25 cellular contexts compared by ENCODE assay signal in the genomic region with DNA sequence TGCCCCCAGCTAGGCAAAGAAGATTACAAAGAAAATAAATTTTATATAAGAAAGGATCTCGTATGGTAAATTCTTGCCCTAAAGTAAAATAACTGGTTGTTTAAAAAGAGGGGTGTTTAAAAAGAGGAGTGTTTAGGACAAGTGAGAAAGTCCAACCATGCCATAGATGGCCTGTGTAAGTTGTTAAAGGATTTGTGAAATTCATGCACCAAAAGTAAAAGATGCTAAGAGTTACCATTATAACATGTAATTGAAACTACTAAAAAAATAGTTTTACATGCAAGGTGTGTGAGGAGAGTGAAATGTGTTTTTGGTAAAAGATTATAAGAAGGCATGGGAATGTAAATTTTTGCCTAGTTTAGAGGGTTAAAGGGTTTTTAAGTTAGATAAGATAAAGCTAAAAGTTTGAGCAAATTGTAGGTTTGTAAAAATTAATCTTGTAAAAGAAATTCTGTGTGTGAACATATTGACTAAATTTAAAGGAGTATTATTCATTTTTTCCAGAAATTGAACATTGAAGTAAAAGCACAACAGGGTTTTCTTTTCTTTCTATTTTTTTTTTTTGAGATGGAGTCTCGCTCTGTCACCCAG. TPM values are rescaled to one million over a fixed set of nuclear protein-coding genes. Genes with fewer than 3 reads are reported as not detected.
DNase-seq lines count a peak whose midpoint lies in the region; ATAC-seq, FAIRE-seq and TF ChIP-seq lines count a peak whose summit lies in the region.
"Had no signal": no experiment of that assay in that cellular context is flagged by ENCODE, and none has a peak within 500 bp of the region (broad histone marks: within the 10 kb centered on the region; RNA-seq: fewer than 3 reads in every experiment).

No MANE protein-coding gene starts in this region.

- TF ChIP-seq EP300 in HepG2 (IDR thresholded peaks at IDR 0.05; ENCODE audit: low read depth in 2 of 2, low read length in 2 of 2), result no peak
- TF ChIP-seq EP300 in HepG2 (CRISPR knock-in tag; IDR thresholded peaks at IDR 0.05; ENCODE audit: borderline replicate concordance), result no peak
- TF ChIP-seq EP300 in K562 (IDR thresholded peaks at IDR 0.05; ENCODE audit: low read length), result no peak

- H3K79me2 ChIP-seq in HepG2 (ENCODE audit: insufficient read depth, low read length) (no peaks in the 10 kb centered on the region), K562 (ENCODE audit: control insufficient read depth, insufficient read depth, low read length) (no peaks in the 10 kb centered on the region)

- H4K20me1 ChIP-seq in HepG2 (ENCODE audit: insufficient read depth, low read length) (no peaks in the 10 kb centered on the region), K562 (replicated peaks; ENCODE audit: control insufficient read depth, insufficient read depth, low read length) (no peaks in the 10 kb centered on the region)

- DNase-seq in HepG2 (ENCODE audit: low spot score) (no peak), right lobe of liver (no peak), LHCN-M2 (ENCODE audit: low read depth) (peak; percentile 19), K562 (ENCODE audit: extremely low read depth in 1 of 4, low spot score in 3 of 4) (no peak), right atrium auricular region (ENCODE audit: low spot score) (no peak), NCI-H1105 (lab: John Stamatoyannopoulos, UW) (no peak)
- no peak for DNase-seq in stimulated activated naive CD8-positive, alpha-beta T cell treated with anti-CD3 and anti-CD28 coated beads, Interleukin-15, Interleukin-2, amounts not matched to agents 100 U/mL and 50 U/mL, for 24 hours
- DNase-seq: ACHN; BE2C; C1 segment of cervical spinal cord; CD4-positive, CD25-positive, alpha-beta regulatory T cell; CD8-positive, alpha-beta memory T cell; COR-L47; DMS153; DND-41; EL; GM23248; HFFc6 had no signal

- FAIRE-seq in HepG2 (lab: Jason Lieb, UNC) (no peak), K562 (lab: Jason Lieb, UNC) (no peak)
- FAIRE-seq: GM12891, GM18507 had no signal

- CTCF ChIA-PET in HepG2 (lab: Yijun Ruan, JAX; ENCODE audit: low intra/inter-chr PET ratio, low total read pairs), result no interaction called here
- CTCF ChIA-PET in K562 (lab: Yijun Ruan, JAX; ENCODE audit: low intra/inter-chr PET ratio), result no interaction called here

- H3K36me3 ChIP-seq in HepG2 (replicated peaks in 1 of 2; ENCODE audit: control insufficient read depth in 1 of 2, insufficient read depth in 2 of 2, low read length in 2 of 2) (no peaks in the 10 kb centered on the region), right lobe of liver (no peaks in the 10 kb centered on the region), K562 (ENCODE audit: control insufficient read depth, insufficient read depth, low read length) (no peaks in the 10 kb centered on the region), right atrium auricular region (no peaks in the 10 kb centered on the region)
- H3K36me3 ChIP-seq: BE2C, HAP-1 had no signal

- H3K4me2 ChIP-seq in HepG2 (ENCODE audit: low read depth, low read length) (no peak overlapping the region), K562 (ENCODE audit: insufficient read depth, low read length) (no peak overlapping the region)
- H3K4me2 ChIP-seq: KMS-11 had no signal

- 55% methylated on average over 2 of the region's 2 CpGs for WGBS in HepG2 (ENCODE audit: low lambda C conversion rate)
- WGBS in right lobe of liver (ENCODE audit: insufficient coverage, low coverage, low lambda C conversion rate, missing lambda C conversion rate), result 89% methylated on average over 2 of the region's 2 CpGs
- 0% methylated on average over 2 of the region's 2 CpGs for whole genome bisulfite sequencing in K562 (ENCODE audit: insufficient coverage, low coverage, missing lambda C conversion rate)

- H2AFZ ChIP-seq in HepG2 (ENCODE audit: low read length), result no peak overlapping the region
- H2AFZ ChIP-seq in K562 (ENCODE audit: low read depth, low read length), result no peak overlapping the region
- H2AFZ ChIP-seq: GM23248 had no signal

- H3K4me3 ChIP-seq in HepG2 (replicated peaks in 1 of 3; ENCODE audit: insufficient read depth in 1 of 3, low read depth in 2 of 3, low read length in 3 of 3), result no peak overlapping the region
- no peak overlapping the region for H3K4me3 ChIP-seq in right lobe of liver
- no peak overlapping the region for H3K4me3 ChIP-seq in K562
- H3K4me3 ChIP-seq in right atrium auricular region, result no peak overlapping the region
- H3K4me3 ChIP-seq: GM23248, HAP-1 had no signal

- in situ Hi-C loops in HepG2 (cut with HindIII; ENCODE audit: extremely low pct_ligation_motif_present, low pct_unique_long_range_greater_than_20kb) (no loop called here), K562 (cut with MboI) (no loop called here)

- H3K27me3 ChIP-seq in HepG2 (ENCODE audit: control insufficient read depth in 1 of 2, insufficient read depth in 2 of 2, low read length in 2 of 2), result no peaks in the 10 kb centered on the region
- no peaks in the 10 kb centered on the region for H3K27me3 ChIP-seq in right lobe of liver
- peaks cover 11 to 15% of the 10 kb centered on the region in 2 experiments; a peak in 4 of 5 replicates for H3K27me3 ChIP-seq in K562 (ENCODE audit: control insufficient read depth in 2 of 2, insufficient read depth in 2 of 2, low read length in 2 of 2)
- no peaks in the 10 kb centered on the region for H3K27me3 ChIP-seq in right atrium auricular region
- H3K27me3 ChIP-seq: BE2C had no signal

- H3K9me1 ChIP-seq in K562 (ENCODE audit: control insufficient read depth, insufficient read depth, low read length), result no peaks in the 10 kb centered on the region

- no peak overlapping the region for H3K9ac ChIP-seq in HepG2 (ENCODE audit: insufficient read depth, low read depth, low read length)
- H3K9ac ChIP-seq in K562 (ENCODE audit: insufficient read depth in 1 of 2, low read depth in 2 of 2, low read length in 2 of 2), result no peak overlapping the region
- H3K9ac ChIP-seq: GM23248, KMS-11 had no signal

- H3K9me3 ChIP-seq in HepG2 (ENCODE audit: low read length) (peaks cover 31% of the 10 kb centered on the region), right lobe of liver (no peaks in the 10 kb centered on the region), K562 (replicated peaks; ENCODE audit: control insufficient read depth, insufficient read depth, low read depth, low read length) (peaks cover 7% of the 10 kb centered on the region; the same call in 1 of the 2 replicates), right atrium auricular region (peaks cover 0 to 10% of the 10 kb centered on the region in 2 donors)
- H3K9me3 ChIP-seq: BE2C had no signal

- ATAC-seq in HepG2, result no peak
- no peak for ATAC-seq in right lobe of liver
- no peak for ATAC-seq in K562
- no peak for ATAC-seq in stimulated activated naive CD8-positive, alpha-beta T cell treated with anti-CD3 and anti-CD28 coated beads, Interleukin-15, Interleukin-2, amounts not matched to agents 100 U/mL and 50 U/mL, for 24 hours

- intact Hi-C loops in HepG2 (cut with micrococcal nuclease; ENCODE audit: unreplicated experiment), result no loop called here
- intact Hi-C loops in right lobe of liver (cut with DNase I), result no loop called here
- intact Hi-C loops in K562 (cut with micrococcal nuclease), result no loop called here

- no peak for TF ChIP-seq CTCF in HepG2 (CRISPR knock-in tag; IDR thresholded peaks at IDR 0.05)
- TF ChIP-seq CTCF in right lobe of liver (IDR thresholded peaks at IDR 0.05), result no peak
- TF ChIP-seq CTCF in K562 (IDR thresholded peaks at IDR 0.05 in 2 of 3, conservative IDR thresholded peaks at IDR 0.05 in 1 of 3; ENCODE audit: insufficient read depth in 2 of 3, low read depth in 1 of 3, low read length in 3 of 3), result no peak
- TF ChIP-seq CTCF in right atrium auricular region (IDR thresholded peaks at IDR 0.05), result no peak

- no peak for TF ChIP-seq RAD21 in HepG2 (CRISPR knock-in tag; IDR thresholded peaks at IDR 0.05)
- TF ChIP-seq RAD21 in K562 (CRISPR knock-in tag; conservative IDR thresholded peaks at IDR 0.05 in 1 of 2, IDR thresholded peaks at IDR 0.05 in 1 of 2), result no peak

- BruUV-seq in HepG2 (replicated peaks; lab: Mats Ljungman, UMichigan) (no TSS peak), K562 (replicated peaks; lab: Mats Ljungman, UMichigan) (no TSS peak)

- TF ChIP-seq POLR2A in HepG2 (IDR thresholded peaks at IDR 0.05; ENCODE audit: insufficient read depth in 1 of 2, low read depth in 2 of 2, low read length in 2 of 2), result no peak
- TF ChIP-seq POLR2A in right lobe of liver (IDR thresholded peaks at IDR 0.05), result no peak
- TF ChIP-seq POLR2A in K562 (conservative IDR thresholded peaks at IDR 0.05), result no peak

- H3K4me1 ChIP-seq in HepG2 (ENCODE audit: insufficient read depth, low read length), result no peaks in the 10 kb centered on the region
- H3K4me1 ChIP-seq in right lobe of liver, result no peaks in the 10 kb centered on the region
- no peaks in the 10 kb centered on the region for H3K4me1 ChIP-seq in K562 (replicated peaks in 1 of 2; ENCODE audit: control insufficient read depth in 2 of 2, insufficient read depth in 2 of 2, low read length in 2 of 2)
- H3K4me1 ChIP-seq in right atrium auricular region, result no peaks in the 10 kb centered on the region
- H3K4me1 ChIP-seq: BE2C, HAP-1 had no signal

- POLR2A ChIA-PET in HepG2 (lab: Yijun Ruan, JAX), result no interaction called here
- POLR2A ChIA-PET in K562 (lab: Yijun Ruan, JAX), result no interaction called here

- H3K27ac ChIP-seq in HepG2 (ENCODE audit: extremely low read length, insufficient read depth, low read length), result no peak overlapping the region
- no peak overlapping the region for H3K27ac ChIP-seq in right lobe of liver
- no peak overlapping the region for H3K27ac ChIP-seq in K562 (ENCODE audit: extremely low read depth, low read depth, low read length)
- H3K27ac ChIP-seq in right atrium auricular region, result no peak overlapping the region
- H3K27ac ChIP-seq: GM23248, KMS-11 had no signal

RNA-seq across cellular contexts. Expression of a gene that starts 20.1 kb away (rescaled TPM):
- total RNA-seq in HepG2 (2016; rRNA removed; fragmentation: Illumina TruSeq; extraction: Trizol) (not detected in 2 replicates), right lobe of liver (not detected), LHCN-M2 (2014; rRNA removed) (not detected in 2 replicates), K562 (2014; rRNA removed) (not detected in 2 replicates), K562 (2014; rRNA removed; fragmentation: Illumina TruSeq; extraction: Trizol) (not detected in 2 replicates), K562 (2015; rRNA removed; fragmentation: Illumina TruSeq; extraction: Trizol) (not detected in 2 replicates), K562 (2021) (not detected in 2 replicates), right atrium auricular region (not detected)
- total RNA-seq in HepG2 (2016; cell fraction: cytosol; rRNA removed; fragmentation: Illumina TruSeq; extraction: Trizol; ENCODE audit: low read depth), result not detected in 2 replicates
- not detected in 2 replicates for total RNA-seq in HepG2 (2016; cell fraction: insoluble cytoplasmic fraction; rRNA removed; fragmentation: Illumina TruSeq; extraction: Trizol)
- total RNA-seq in HepG2 (2016; cell fraction: membrane; rRNA removed; fragmentation: Illumina TruSeq; extraction: Trizol), result not detected in 2 replicates
- total RNA-seq in HepG2 (2016; cell fraction: nucleus; rRNA removed; fragmentation: Illumina TruSeq; extraction: Trizol), result not detected in 2 replicates
- polyA plus RNA-seq in HepG2 (2011; rRNA removed) (not detected in 2 replicates), K562 (2011; rRNA removed) (not detected in 2 replicates), K562 (2014; fragmentation: Illumina TruSeq; extraction: Trizol) (not detected in 2 replicates), K562 (2014; fragmentation: Nextera tagmentation; extraction: Ambion mirVana) (not detected), K562 (2014; rRNA removed) (not detected in 2 replicates)
- not detected in 2 replicates for polyA plus RNA-seq in HepG2 (2011; cell fraction: cytosol; rRNA removed)
- polyA plus RNA-seq in HepG2 (2011; cell fraction: nucleus; rRNA removed), result not detected in 2 replicates
- not detected in 2 replicates for polyA plus RNA-seq in HepG2 (2012)
- polyA plus RNA-seq in HepG2 (2016; cell fraction: cytosol; fragmentation: Illumina TruSeq; extraction: Trizol; ENCODE audit: low read depth), result not detected in 2 replicates
- not detected in 2 replicates for polyA plus RNA-seq in HepG2 (2016; cell fraction: insoluble cytoplasmic fraction; fragmentation: Illumina TruSeq; extraction: Trizol; ENCODE audit: low read depth)
- polyA plus RNA-seq in HepG2 (2016; cell fraction: membrane; fragmentation: Illumina TruSeq; extraction: Trizol; ENCODE audit: low read depth), result not detected in 2 replicates
- not detected in 2 replicates for polyA plus RNA-seq in HepG2 (2016; cell fraction: nucleus; fragmentation: Illumina TruSeq; extraction: Trizol; ENCODE audit: insufficient read depth, low read depth)
- not detected in 2 replicates for polyA minus RNA-seq in HepG2 (2011; rRNA and poly(A)+ RNA removed; ENCODE audit: low replicate concordance)
- polyA minus RNA-seq in HepG2 (2011; cell fraction: cytosol; rRNA and poly(A)+ RNA removed), result not detected in 2 replicates
- not detected in 2 replicates for polyA minus RNA-seq in HepG2 (2011; cell fraction: nucleus; rRNA and poly(A)+ RNA removed)
- polyA plus RNA-seq in LHCN-M2 (2012), result not detected
- total RNA-seq in K562 (2011; cell fraction: chromatin; rRNA removed; ENCODE audit: low replicate concordance), result not detected in 2 replicates
- not detected in 2 replicates for total RNA-seq in K562 (2011; cell fraction: nucleolus; rRNA removed)
- not detected in 2 replicates for total RNA-seq in K562 (2011; cell fraction: nucleoplasm; rRNA removed)
- polyA plus RNA-seq in K562 (2011; cell fraction: cytosol; rRNA removed), result not detected in 2 replicates
- polyA plus RNA-seq in K562 (2011; cell fraction: nucleus; rRNA removed), result not detected in 2 replicates
- polyA plus RNA-seq in K562 (2012), result not detected in 2 replicates
- polyA minus RNA-seq in K562 (2011; rRNA and poly(A)+ RNA removed), result not detected in 2 replicates
- polyA minus RNA-seq in K562 (2011; cell fraction: cytosol; rRNA and poly(A)+ RNA removed), result not detected in 2 replicates
- polyA minus RNA-seq in K562 (2011; cell fraction: nucleus; rRNA and poly(A)+ RNA removed), result not detected in 2 replicates
- total RNA-seq: A172; CD4-positive, CD25-positive, alpha-beta regulatory T cell; CD8-positive, alpha-beta memory T cell; G401; GM23248; H4; HFFc6 had no signal
- polyA plus RNA-seq: CD4-positive, CD25-positive, alpha-beta regulatory T cell; CD8-positive, alpha-beta memory T cell; GM23248 had no signal

RNA-seq across cellular contexts. Expression of a gene that starts 20.2 kb away (rescaled TPM):
- total RNA-seq in HepG2 (2016; rRNA removed; fragmentation: Illumina TruSeq; extraction: Trizol), result 19.5 and 34.3 TPM in 2 replicates
- 8.9 and 9.0 TPM in 2 replicates for total RNA-seq in HepG2 (2016; cell fraction: cytosol; rRNA removed; fragmentation: Illumina TruSeq; extraction: Trizol; ENCODE audit: low read depth)
- total RNA-seq in HepG2 (2016; cell fraction: insoluble cytoplasmic fraction; rRNA removed; fragmentation: Illumina TruSeq; extraction: Trizol), result 19.6 and 34.7 TPM in 2 replicates
- total RNA-seq in HepG2 (2016; cell fraction: membrane; rRNA removed; fragmentation: Illumina TruSeq; extraction: Trizol), result 12.0 and 13.5 TPM in 2 replicates
- 44.5 and 53.3 TPM in 2 replicates for total RNA-seq in HepG2 (2016; cell fraction: nucleus; rRNA removed; fragmentation: Illumina TruSeq; extraction: Trizol)
- polyA plus RNA-seq in HepG2 (2011; rRNA removed), result 17.5 and 21.0 TPM in 2 replicates
- 8.1 and 12.3 TPM in 2 replicates for polyA plus RNA-seq in HepG2 (2011; cell fraction: cytosol; rRNA removed)
- polyA plus RNA-seq in HepG2 (2011; cell fraction: nucleus; rRNA removed), result 77.2 and 88.2 TPM in 2 replicates
- polyA plus RNA-seq in HepG2 (2012), result 19.2 and 21.9 TPM in 2 replicates
- 0.76 and 0.89 TPM in 2 replicates for polyA plus RNA-seq in HepG2 (2016; cell fraction: cytosol; fragmentation: Illumina TruSeq; extraction: Trizol; ENCODE audit: low read depth)
- 11.2 and 16.6 TPM in 2 replicates for polyA plus RNA-seq in HepG2 (2016; cell fraction: insoluble cytoplasmic fraction; fragmentation: Illumina TruSeq; extraction: Trizol; ENCODE audit: low read depth)
- polyA plus RNA-seq in HepG2 (2016; cell fraction: membrane; fragmentation: Illumina TruSeq; extraction: Trizol; ENCODE audit: low read depth), result 1.9 and 2.0 TPM in 2 replicates
- 51.6 and 58.9 TPM in 2 replicates for polyA plus RNA-seq in HepG2 (2016; cell fraction: nucleus; fragmentation: Illumina TruSeq; extraction: Trizol; ENCODE audit: insufficient read depth, low read depth)
- polyA minus RNA-seq in HepG2 (2011; rRNA and poly(A)+ RNA removed; ENCODE audit: low replicate concordance), result 75.1 and 127 TPM in 2 replicates
- 57.9 and 59.9 TPM in 2 replicates for polyA minus RNA-seq in HepG2 (2011; cell fraction: cytosol; rRNA and poly(A)+ RNA removed)
- 131 and 135 TPM in 2 replicates for polyA minus RNA-seq in HepG2 (2011; cell fraction: nucleus; rRNA and poly(A)+ RNA removed)
- 10 to 100 TPM; 25.5 to 37.8 (median 30.3) TPM for total RNA-seq in right lobe of liver
- total RNA-seq in LHCN-M2 (2014; rRNA removed), result 12.8 and 19.4 TPM in 2 replicates
- polyA plus RNA-seq in LHCN-M2 (2012), result 16.9 TPM
- total RNA-seq in K562 (2011; cell fraction: chromatin; rRNA removed; ENCODE audit: low replicate concordance), result 240 and 245 TPM in 2 replicates
- 97.7 and 97.9 TPM in 2 replicates for total RNA-seq in K562 (2011; cell fraction: nucleolus; rRNA removed)
- total RNA-seq in K562 (2011; cell fraction: nucleoplasm; rRNA removed), result 129 and 141 TPM in 2 replicates
- 13.3 and 19.2 TPM in 2 replicates for total RNA-seq in K562 (2014; rRNA removed)
- 14.7 and 16.3 TPM in 2 replicates for total RNA-seq in K562 (2014; rRNA removed; fragmentation: Illumina TruSeq; extraction: Trizol)
- 14.5 and 16.4 TPM in 2 replicates for total RNA-seq in K562 (2015; rRNA removed; fragmentation: Illumina TruSeq; extraction: Trizol)
- 26.6 and 31.6 TPM in 2 replicates for total RNA-seq in K562 (2021)
- polyA plus RNA-seq in K562 (2011; rRNA removed), result 14.7 and 15.3 TPM in 2 replicates
- polyA plus RNA-seq in K562 (2011; cell fraction: cytosol; rRNA removed), result 11.4 and 13.4 TPM in 2 replicates
- polyA plus RNA-seq in K562 (2011; cell fraction: nucleus; rRNA removed), result 51.8 and 61.0 TPM in 2 replicates
- polyA plus RNA-seq in K562 (2012), result 14.0 and 15.4 TPM in 2 replicates
- 22.2 and 23.3 TPM in 2 replicates for polyA plus RNA-seq in K562 (2014; fragmentation: Illumina TruSeq; extraction: Trizol)
- polyA plus RNA-seq in K562 (2014; fragmentation: Nextera tagmentation; extraction: Ambion mirVana), result under 1 TPM; 0.66 to 0.97 TPM
- polyA plus RNA-seq in K562 (2014; rRNA removed), result 12.6 and 19.9 TPM in 2 replicates
- 54.1 and 63.5 TPM in 2 replicates for polyA minus RNA-seq in K562 (2011; rRNA and poly(A)+ RNA removed)
- 47.9 and 50.7 TPM in 2 replicates for polyA minus RNA-seq in K562 (2011; cell fraction: cytosol; rRNA and poly(A)+ RNA removed)
- 47.3 and 83.0 TPM in 2 replicates for polyA minus RNA-seq in K562 (2011; cell fraction: nucleus; rRNA and poly(A)+ RNA removed)
- total RNA-seq in right atrium auricular region, result 10 to 100 TPM; 18.1 to 30.5 TPM
